ENCODE assay signal across 28 cellular contexts in genomic region chr21:23638131-23638530, GRCh38.
"Had no signal": no experiment of that assay in that cellular context is flagged by ENCODE, and none has a peak within 500 bp of the region (broad histone marks: within the 10 kb centered on the region; RNA-seq: fewer than 3 reads in every experiment).

No MANE protein-coding gene starts in this region.

- H3K4me3 Mint-ChIP-seq: stimulated activated effector memory CD8-positive, alpha-beta T cell treated with anti-CD3 and anti-CD28 coated beads, Interleukin-12 subunit alpha, Interleukin-12 subunit beta, amount 100 ng/mL, for 72 hours; stimulated activated memory B cell treated with anti-CD40 and anti-IgM and Interleukin-4, amounts not matched to agents 10 μg/mL and 1 μg/mL and 100 μg/mL, for 72 hours; stimulated activated naive B cell treated with anti-CD40 and anti-IgM and Interleukin-4, amounts not matched to agents 10 μg/mL and 1 μg/mL and 100 μg/mL, for 72 hours; stimulated activated naive CD8-positive, alpha-beta T cell treated with anti-CD3 and anti-CD28 coated beads, Interleukin-15, amount 100 ng/mL, for 72 hours; stimulated activated naive CD8-positive, alpha-beta T cell treated with anti-CD3 and anti-CD28 coated beads, Interleukin-15, Interleukin-2, amounts not matched to agents 100 ng/mL and 50 ng/mL, for 24 hours; type B pancreatic cell had no signal

- H3K9me3 Mint-ChIP-seq: stimulated activated memory B cell treated with anti-CD40 and anti-IgM and Interleukin-4, amounts not matched to agents 10 μg/mL and 1 μg/mL and 100 μg/mL, for 72 hours; stimulated activated naive B cell treated with anti-CD40 and anti-IgM and Interleukin-4, amounts not matched to agents 10 μg/mL and 1 μg/mL and 100 μg/mL, for 72 hours; stimulated activated naive CD8-positive, alpha-beta T cell treated with anti-CD3 and anti-CD28 coated beads, Interleukin-15, amount 100 ng/mL, for 72 hours; stimulated activated naive CD8-positive, alpha-beta T cell treated with anti-CD3 and anti-CD28 coated beads, Interleukin-15, Interleukin-2, amounts not matched to agents 100 ng/mL and 50 ng/mL, for 24 hours had no signal

- H3K4me1 Mint-ChIP-seq: stimulated activated effector memory CD8-positive, alpha-beta T cell treated with anti-CD3 and anti-CD28 coated beads, Interleukin-12 subunit alpha, Interleukin-12 subunit beta, amount 100 ng/mL, for 72 hours; stimulated activated memory B cell treated with anti-CD40 and anti-IgM and Interleukin-4, amounts not matched to agents 10 μg/mL and 1 μg/mL and 100 μg/mL, for 72 hours; stimulated activated naive B cell treated with anti-CD40 and anti-IgM and Interleukin-4, amounts not matched to agents 10 μg/mL and 1 μg/mL and 100 μg/mL, for 72 hours; stimulated activated naive CD8-positive, alpha-beta T cell treated with anti-CD3 and anti-CD28 coated beads, Interleukin-15, amount 100 ng/mL, for 72 hours had no signal

- H3K27ac ChIP-seq: stomach, suprapubic skin, testis, thoracic aorta, thyroid gland, tibial artery, tibial nerve, transverse colon, upper lobe of left lung, upper lobe of right lung, uterus, vagina had no signal

- H3K27me3 Mint-ChIP-seq: stimulated activated memory B cell treated with anti-CD40 and anti-IgM and Interleukin-4, amounts not matched to agents 10 μg/mL and 1 μg/mL and 100 μg/mL, for 72 hours; stimulated activated naive CD8-positive, alpha-beta T cell treated with anti-CD3 and anti-CD28 coated beads, Interleukin-15, Interleukin-2, amounts not matched to agents 100 ng/mL and 50 ng/mL, for 24 hours; type B pancreatic cell had no signal

- H3K9me3 ChIP-seq: stomach, suprapubic skin, testis, thoracic aorta, thyroid gland, tibial artery, tibial nerve, upper lobe of left lung, upper lobe of right lung, uterus, vagina had no signal

- DNase-seq: stimulated activated CD4-positive, alpha-beta T cell treated with anti-CD3 and anti-CD28 coated beads, Interleukin-2, amount 100 ng/mL, for 48 hours; stimulated activated CD4-positive, alpha-beta T cell treated with anti-CD3 and anti-CD28 coated beads, Interleukin-4, amount 100 ng/mL, for 1 hour; stimulated activated CD4-positive, alpha-beta T cell treated with anti-CD3 and anti-CD28 coated beads, Interleukin-4, amount 100 ng/mL, for 24 hours; stimulated activated CD4-positive, alpha-beta T cell treated with anti-CD3 and anti-CD28 coated beads, Interleukin-4, amount 100 ng/mL, for 4 hours; stimulated activated CD8-positive, alpha-beta memory T cell treated with anti-CD3 and anti-CD28 coated beads, Interleukin-4, amount 100 ng/mL, for 48 hours; stimulated activated naive B cell treated with anti-CD40 and anti-IgM and Interleukin-4, amounts not matched to agents 10 μg/mL and 1 μg/mL and 100 μg/mL, for 72 hours; stimulated activated naive CD4-positive, alpha-beta T cell; stimulated activated naive CD4-positive, alpha-beta T cell treated with Interleukin-2 at 50 U/mL for 16 hours; stimulated activated naive CD8-positive, alpha-beta T cell treated with anti-CD3 and anti-CD28 coated beads, Interleukin-15, amount 100 ng/mL, for 72 hours; stimulated activated naive CD8-positive, alpha-beta T cell treated with anti-CD3 and anti-CD28 coated beads, Interleukin-15, Interleukin-2, amounts not matched to agents 100 U/mL and 50 U/mL, for 24 hours; stomach; substantia nigra; testis; thyroid gland; tibial artery; transverse colon; trophoblast cell; upper lobe of left lung; upper lobe of right lung; uterus had no signal

- H3K4me3 ChIP-seq: stomach, suprapubic skin, testis, thoracic aorta, thyroid gland, tibial artery, tibial nerve, transverse colon, upper lobe of left lung, upper lobe of right lung, uterus, vagina had no signal

- H3K27me3 ChIP-seq: stomach, suprapubic skin, testis, thyroid gland, tibial artery, tibial nerve, transverse colon, upper lobe of left lung, upper lobe of right lung, uterus, vagina had no signal

- H3K27ac Mint-ChIP-seq: stimulated activated effector memory CD8-positive, alpha-beta T cell treated with anti-CD3 and anti-CD28 coated beads, Interleukin-12 subunit alpha, Interleukin-12 subunit beta, amount 100 ng/mL, for 72 hours; stimulated activated memory B cell treated with anti-CD40 and anti-IgM and Interleukin-4, amounts not matched to agents 10 μg/mL and 1 μg/mL and 100 μg/mL, for 72 hours; stimulated activated naive B cell treated with anti-CD40 and anti-IgM and Interleukin-4, amounts not matched to agents 10 μg/mL and 1 μg/mL and 100 μg/mL, for 72 hours; stimulated activated naive CD8-positive, alpha-beta T cell treated with anti-CD3 and anti-CD28 coated beads, Interleukin-15, amount 100 ng/mL, for 72 hours; stimulated activated naive CD8-positive, alpha-beta T cell treated with anti-CD3 and anti-CD28 coated beads, Interleukin-15, Interleukin-2, amounts not matched to agents 100 ng/mL and 50 ng/mL, for 24 hours; type B pancreatic cell had no signal

- H3K36me3 Mint-ChIP-seq: stimulated activated effector memory CD8-positive, alpha-beta T cell treated with anti-CD3 and anti-CD28 coated beads, Interleukin-12 subunit alpha, Interleukin-12 subunit beta, amount 100 ng/mL, for 72 hours; stimulated activated memory B cell treated with anti-CD40 and anti-IgM and Interleukin-4, amounts not matched to agents 10 μg/mL and 1 μg/mL and 100 μg/mL, for 72 hours; stimulated activated naive B cell treated with anti-CD40 and anti-IgM and Interleukin-4, amounts not matched to agents 10 μg/mL and 1 μg/mL and 100 μg/mL, for 72 hours; type B pancreatic cell had no signal

- H3K4me1 ChIP-seq: stomach, suprapubic skin, testis, thyroid gland, tibial artery, tibial nerve, transverse colon, upper lobe of left lung, upper lobe of right lung, uterus, vagina had no signal

- H3K36me3 ChIP-seq: stomach, suprapubic skin, thoracic aorta, thyroid gland, tibial artery, tibial nerve, transverse colon, upper lobe of left lung, upper lobe of right lung, uterus, vagina had no signal

- ATAC-seq: stimulated activated effector memory CD8-positive, alpha-beta T cell treated with anti-CD3 and anti-CD28 coated beads, Interleukin-12 subunit alpha, Interleukin-12 subunit beta, amount 100 ng/mL, for 72 hours; stimulated activated memory B cell treated with anti-CD40 and anti-IgM and Interleukin-4, amounts not matched to agents 10 μg/mL and 1 μg/mL and 100 μg/mL, for 72 hours; stimulated activated naive B cell treated with anti-CD40 and anti-IgM and Interleukin-4, amounts not matched to agents 10 μg/mL and 1 μg/mL and 100 μg/mL, for 72 hours; stimulated activated naive CD8-positive, alpha-beta T cell treated with anti-CD3 and anti-CD28 coated beads, Interleukin-15, amount 100 ng/mL, for 72 hours; stimulated activated naive CD8-positive, alpha-beta T cell treated with anti-CD3 and anti-CD28 coated beads, Interleukin-15, Interleukin-2, amounts not matched to agents 100 U/mL and 50 U/mL, for 24 hours; upper lobe of right lung had no signal
